In the genomic region with DNA sequence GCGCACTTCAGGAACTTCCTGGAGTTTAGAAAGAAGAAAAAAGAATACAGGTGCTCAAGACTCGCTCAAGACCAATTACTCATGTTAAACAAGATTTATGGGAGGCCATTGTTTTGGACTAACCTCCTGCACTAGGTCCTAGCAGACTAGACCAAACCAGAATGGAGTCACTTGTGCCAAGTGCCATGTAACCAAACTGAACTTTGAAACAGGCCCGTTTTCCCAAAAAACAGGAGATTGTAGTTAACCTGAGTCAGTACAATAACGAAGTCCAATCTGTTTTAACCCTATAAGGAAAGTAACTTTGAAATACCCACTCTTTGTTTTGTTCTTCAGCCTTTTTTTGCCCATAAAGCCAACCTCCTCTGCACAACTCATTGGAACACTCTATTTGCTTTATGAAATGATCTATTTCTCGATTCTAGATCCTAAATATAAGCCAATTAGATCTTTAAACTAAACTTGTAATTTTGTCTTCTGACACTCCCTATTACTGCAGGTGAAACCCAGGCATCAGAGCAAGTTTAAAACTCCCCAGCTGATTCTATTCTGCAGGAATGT, we compare ENCODE assay signal across 8 cellular contexts. TPM values are rescaled to one million over a fixed set of nuclear protein-coding genes. Genes with fewer than 3 reads are reported as not detected.
A peak's percentile ranks its signal among the peaks of the same experiment; 100 is the strongest.
DNase-seq lines count a peak whose midpoint lies in the region; ATAC-seq, FAIRE-seq and TF ChIP-seq lines count a peak whose summit lies in the region.

No MANE protein-coding gene starts in this region.

- no peak for ATAC-seq in K562

- H3K79me2 ChIP-seq in K562 (ENCODE audit: control insufficient read depth, insufficient read depth, low read length) (peaks cover 28% of the 10 kb centered on the region), mesendoderm (ENCODE audit: control insufficient read depth, insufficient read depth, low read length) (peaks cover 8% of the 10 kb centered on the region)

- no peak for TF ChIP-seq RAD21 in K562 (CRISPR knock-in tag; conservative IDR thresholded peaks at IDR 0.05 in 1 of 2, IDR thresholded peaks at IDR 0.05 in 1 of 2)

- no peak overlapping the region for H3K18ac ChIP-seq in mesendoderm (ENCODE audit: low read length)

- in situ Hi-C loops in K562 (cut with MboI), result no loop called here

- no peak overlapping the region for H2BK15ac ChIP-seq in mesendoderm (replicated peaks; ENCODE audit: low read depth)

- H2AK5ac ChIP-seq in mesendoderm (ENCODE audit: low read length), result peak overlapping the region; percentile 9

- no peak for TF ChIP-seq EP300 in K562 (IDR thresholded peaks at IDR 0.05; ENCODE audit: low read length)

- H3K56ac ChIP-seq in mesendoderm (ENCODE audit: low read length), result no peak overlapping the region

- H3K9ac ChIP-seq in K562 (ENCODE audit: insufficient read depth in 1 of 2, low read depth in 2 of 2, low read length in 2 of 2), result peak overlapping the region; percentile 73 to 80
- no peak overlapping the region for H3K9ac ChIP-seq in mesendoderm (ENCODE audit: low read length)

- H3K27me3 Mint-ChIP-seq in activated naive CD4-positive, alpha-beta T cell treated with anti-CD3 and anti-CD28 coated beads, Interleukin-2, amount 50 U/mL, for 24 hours, result no peaks in the 10 kb centered on the region

- H3K4me1 ChIP-seq in K562 (replicated peaks in 1 of 2; ENCODE audit: control insufficient read depth in 2 of 2, insufficient read depth in 2 of 2, low read length in 2 of 2), result peaks cover 9 to 10% of the 10 kb centered on the region in 2 experiments; a peak in 3 of 5 replicates
- H3K4me1 ChIP-seq in mesendoderm (ENCODE audit: control insufficient read depth, low read depth, low read length), result peaks cover 6% of the 10 kb centered on the region
- H3K4me1 ChIP-seq in urinary bladder (ENCODE audit: insufficient read depth), result peaks cover 5% of the 10 kb centered on the region

- H3K4ac ChIP-seq in mesendoderm (ENCODE audit: low read depth, low read length), result no peak overlapping the region

- CTCF ChIA-PET in K562 (lab: Yijun Ruan, JAX; ENCODE audit: low intra/inter-chr PET ratio), result no interaction called here

- H2BK5ac ChIP-seq in mesendoderm (ENCODE audit: low read length), result no peak overlapping the region

- H3K4me3 ChIP-seq in K562, result peak overlapping the region; percentile 88
- no peak overlapping the region for H3K4me3 ChIP-seq in mesendoderm (ENCODE audit: low read length)
- H3K4me3 ChIP-seq in urinary bladder (ENCODE audit: low read depth, low read length), result peak overlapping the region; percentile 94

- no peak for TF ChIP-seq CTCF in K562 (IDR thresholded peaks at IDR 0.05 in 2 of 3, conservative IDR thresholded peaks at IDR 0.05 in 1 of 3; ENCODE audit: insufficient read depth in 2 of 3, low read depth in 1 of 3, low read length in 3 of 3)

- H3K27ac Mint-ChIP-seq in activated naive CD4-positive, alpha-beta T cell treated with anti-CD3 and anti-CD28 coated beads, Interleukin-2, amount 50 U/mL, for 24 hours, result peak overlapping the region; percentile 93

- H2BK120ac ChIP-seq in mesendoderm (ENCODE audit: low read depth, low read length), result no peak overlapping the region

- POLR2A ChIA-PET in K562 (lab: Yijun Ruan, JAX), result interaction anchor here (0.7 kb wide), 1 partner anchor 361 kb away, joined by 3 read pairs; no protein-coding TSS in a partner anchor

- H3K79me1 ChIP-seq in mesendoderm (ENCODE audit: low read length), result peaks cover 2% of the 10 kb centered on the region

- FAIRE-seq in K562 (lab: Jason Lieb, UNC), result peak; percentile 55

- H4K5ac ChIP-seq in mesendoderm (ENCODE audit: low read length), result no peak overlapping the region

- H3K4me2 ChIP-seq in K562 (ENCODE audit: insufficient read depth, low read length), result peak overlapping the region; percentile 91
- H3K4me2 ChIP-seq in mesendoderm (ENCODE audit: low read length), result no peak overlapping the region

- peaks cover 49% of the 10 kb centered on the region for H3K4me1 Mint-ChIP-seq in activated naive CD4-positive, alpha-beta T cell treated with anti-CD3 and anti-CD28 coated beads, Interleukin-2, amount 50 U/mL, for 24 hours

- WGBS in K562 (ENCODE audit: insufficient coverage, low coverage, missing lambda C conversion rate), result 41% methylated on average over 5 of the region's 5 CpGs
- WGBS in mesendoderm (ENCODE audit: extremely low coverage, insufficient coverage, low lambda C conversion rate), result no CpG with 5 or more reads among the region's 5 CpGs
- whole genome bisulfite sequencing in urinary bladder, result 83% methylated on average over 5 of the region's 5 CpGs

- H3K27me3 ChIP-seq in K562 (ENCODE audit: control insufficient read depth in 2 of 2, insufficient read depth in 2 of 2, low read length in 2 of 2) (no peaks in the 10 kb centered on the region), mesendoderm (ENCODE audit: insufficient read depth, low read length, poor library complexity) (no peaks in the 10 kb centered on the region)

- H4K20me1 ChIP-seq in K562 (replicated peaks; ENCODE audit: control insufficient read depth, insufficient read depth, low read length), result 0 out of 2 replicates have a peak, but pooled peaks cover 4% of the 10 kb centered on the region

- TSS peak; percentile 94 for BruUV-seq in K562 (replicated peaks; lab: Mats Ljungman, UMichigan)

- H3K9me1 ChIP-seq in K562 (ENCODE audit: control insufficient read depth, insufficient read depth, low read length), result no peaks in the 10 kb centered on the region

- no peaks in the 10 kb centered on the region for H3K9me3 Mint-ChIP-seq in activated naive CD4-positive, alpha-beta T cell treated with anti-CD3 and anti-CD28 coated beads, Interleukin-2, amount 50 U/mL, for 24 hours

- H3K4me3 Mint-ChIP-seq in activated naive CD4-positive, alpha-beta T cell treated with anti-CD3 and anti-CD28 coated beads, Interleukin-2, amount 50 U/mL, for 24 hours, result peak overlapping the region; percentile 96

- H3K27ac ChIP-seq in K562 (ENCODE audit: extremely low read depth, low read depth, low read length) (peak overlapping the region; percentile 68), mesendoderm (ENCODE audit: low read depth, low read length) (no peak overlapping the region), urinary bladder (ENCODE audit: low read depth) (no peak overlapping the region)

- no peak for DNase-seq in activated naive CD4-positive, alpha-beta T cell treated with Interleukin-2 at 50 U/mL for 16 hours
- DNase-seq in K562 (ENCODE audit: extremely low read depth in 1 of 4, low spot score in 3 of 4), result no peak
- DNase-seq in mesendoderm, result no peak
- no peak for DNase-seq in retina
- no peak for DNase-seq in H4 (ENCODE audit: low spot score)
- no peak for DNase-seq in stimulated activated CD4-positive, alpha-beta T cell treated with anti-CD3 and anti-CD28 coated beads, Interleukin-2, amount 100 ng/mL, for 24 hours

- H3K36me3 Mint-ChIP-seq in activated naive CD4-positive, alpha-beta T cell treated with anti-CD3 and anti-CD28 coated beads, Interleukin-2, amount 50 U/mL, for 24 hours, result no peaks in the 10 kb centered on the region

- no peak overlapping the region for H4K8ac ChIP-seq in mesendoderm (ENCODE audit: low read depth, low read length)

- no peaks in the 10 kb centered on the region for H3K9me3 ChIP-seq in K562 (replicated peaks; ENCODE audit: control insufficient read depth, insufficient read depth, low read depth, low read length)

- TF ChIP-seq POLR2A in K562 (conservative IDR thresholded peaks at IDR 0.05), result no peak

- H3K23ac ChIP-seq in mesendoderm (ENCODE audit: low read length), result no peak overlapping the region

- H3K36me3 ChIP-seq in K562 (ENCODE audit: control insufficient read depth, insufficient read depth, low read length) (no peaks in the 10 kb centered on the region; the same call in 2 of the 3 replicates), mesendoderm (ENCODE audit: control insufficient read depth, insufficient read depth, low read length) (no peaks in the 10 kb centered on the region), urinary bladder (ENCODE audit: insufficient read depth) (no peaks in the 10 kb centered on the region)

- peak overlapping the region; percentile 96 for H2AFZ ChIP-seq in K562 (ENCODE audit: low read depth, low read length)

- intact Hi-C loops in K562 (cut with micrococcal nuclease), result loop anchor here (10.0 kb wide), 1 partner anchor 315 kb away; a partner anchor contains a TSS

TF ChIP-seq in K562, 482 proteins besides CTCF, POLR2A, EP300 and RAD21 (continues in another document):
- TF ChIP-seq, protein P1, sequence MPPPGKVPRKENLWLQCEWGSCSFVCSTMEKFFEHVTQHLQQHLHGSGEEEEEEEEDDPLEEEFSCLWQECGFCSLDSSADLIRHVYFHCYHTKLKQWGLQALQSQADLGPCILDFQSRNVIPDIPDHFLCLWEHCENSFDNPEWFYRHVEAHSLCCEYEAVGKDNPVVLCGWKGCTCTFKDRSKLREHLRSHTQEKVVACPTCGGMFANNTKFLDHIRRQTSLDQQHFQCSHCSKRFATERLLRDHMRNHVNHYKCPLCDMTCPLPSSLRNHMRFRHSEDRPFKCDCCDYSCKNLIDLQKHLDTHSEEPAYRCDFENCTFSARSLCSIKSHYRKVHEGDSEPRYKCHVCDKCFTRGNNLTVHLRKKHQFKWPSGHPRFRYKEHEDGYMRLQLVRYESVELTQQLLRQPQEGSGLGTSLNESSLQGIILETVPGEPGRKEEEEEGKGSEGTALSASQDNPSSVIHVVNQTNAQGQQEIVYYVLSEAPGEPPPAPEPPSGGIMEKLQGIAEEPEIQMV (tag; conservative IDR thresholded peaks at IDR 0.05; ENCODE audit: low read depth), result peak; percentile 56; the same call in 1 of the 2 replicates

RNA-seq across cellular contexts. Expression of a gene that starts 0.7 kb away (rescaled TPM):
- total RNA-seq in K562 (2011; cell fraction: chromatin; rRNA removed; ENCODE audit: low replicate concordance), result 13.4 and 27.5 TPM in 2 replicates
- total RNA-seq in K562 (2011; cell fraction: nucleolus; rRNA removed), result 8.7 and 12.6 TPM in 2 replicates
- 17.9 and 28.5 TPM in 2 replicates for total RNA-seq in K562 (2011; cell fraction: nucleoplasm; rRNA removed)
- total RNA-seq in K562 (2014; rRNA removed) (19.3 and 29.2 TPM in 2 replicates), K562 (2014; rRNA removed; fragmentation: Illumina TruSeq; extraction: Trizol) (49.6 and 54.5 TPM in 2 replicates), K562 (2015; rRNA removed; fragmentation: Illumina TruSeq; extraction: Trizol) (36.4 and 37.9 TPM in 2 replicates), K562 (2021) (48.8 and 52.6 TPM in 2 replicates), urinary bladder (25.5 TPM)
- polyA plus RNA-seq in K562 (2011; rRNA removed) (44.3 and 47.3 TPM in 2 replicates), K562 (2014; fragmentation: Illumina TruSeq; extraction: Trizol) (57.4 and 60.8 TPM in 2 replicates), K562 (2014; fragmentation: Nextera tagmentation; extraction: Ambion mirVana) (100 to 1,000 TPM; 101 to 105 TPM), K562 (2014; rRNA removed) (36.9 and 40.4 TPM in 2 replicates), urinary bladder (47.8 TPM)
- polyA plus RNA-seq in K562 (2011; cell fraction: cytosol; rRNA removed), result 14.7 and 20.5 TPM in 2 replicates
- polyA plus RNA-seq in K562 (2011; cell fraction: nucleus; rRNA removed), result 21.2 and 25.4 TPM in 2 replicates
- 54.3 and 59.2 TPM in 2 replicates for polyA plus RNA-seq in K562 (2012)
- polyA minus RNA-seq in K562 (2011; rRNA and poly(A)+ RNA removed), result 20.2 and 25.0 TPM in 2 replicates
- polyA minus RNA-seq in K562 (2011; cell fraction: cytosol; rRNA and poly(A)+ RNA removed), result 9.9 and 20.2 TPM in 2 replicates
- 21.1 and 27.5 TPM in 2 replicates for polyA minus RNA-seq in K562 (2011; cell fraction: nucleus; rRNA and poly(A)+ RNA removed)
- 56.5 TPM for polyA plus RNA-seq in mesendoderm (2013, experiment 1 of 2)
- 53.2 TPM for polyA plus RNA-seq in mesendoderm (2013, experiment 2 of 2)
- total RNA-seq in H4 (2014; rRNA removed; shearing (Covaris generic)), result 42.4 and 61.1 TPM in 2 replicates
